Comparison of ENCODE assay signal across 1 cellular context in the genomic region with DNA sequence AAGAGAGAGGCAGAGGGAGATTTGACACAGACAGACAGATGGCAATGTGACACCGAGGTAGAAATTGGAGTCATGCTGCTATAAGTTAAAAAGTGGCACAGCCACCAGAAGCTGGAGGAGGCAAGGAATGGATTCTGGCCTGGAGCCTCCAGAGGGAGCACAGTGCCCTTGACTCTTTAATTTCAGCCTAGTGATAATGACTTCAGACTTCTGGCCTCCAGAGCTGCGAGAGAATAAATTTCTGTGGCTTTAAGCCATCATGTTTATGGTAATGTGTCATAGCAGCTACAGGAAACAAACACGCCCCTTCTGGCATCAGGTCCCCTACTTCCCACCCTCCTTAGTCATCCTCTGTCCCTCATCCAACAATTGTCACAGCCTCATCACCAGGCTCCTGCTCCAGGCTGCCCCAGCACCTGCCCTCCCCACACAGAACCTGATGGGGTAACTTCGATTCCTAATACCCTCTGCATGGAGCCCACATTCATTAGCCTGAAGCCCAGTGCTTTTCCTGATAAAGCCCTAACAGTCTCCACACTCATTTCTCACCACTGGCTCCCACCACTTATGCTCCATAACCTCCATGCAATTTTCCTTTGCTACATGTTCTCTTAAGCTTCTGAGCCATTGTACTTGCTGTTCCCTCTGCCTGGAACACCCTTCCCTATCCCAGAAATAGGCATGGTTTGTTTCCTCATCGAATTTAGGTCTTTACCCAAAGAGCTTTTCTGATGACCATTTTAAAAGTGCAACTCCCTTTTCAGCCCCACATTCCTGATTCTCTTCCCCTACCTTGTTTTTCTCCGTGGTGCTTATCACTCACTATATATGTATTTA.
TF ChIP-seq lines count a peak whose summit lies in the region.

No MANE protein-coding gene starts in this region.

TF ChIP-seq in GM23338, 12 proteins besides CTCF, POLR2A, EP300 and RAD21 (continued from another document):
- TF ChIP-seq, protein P1, sequence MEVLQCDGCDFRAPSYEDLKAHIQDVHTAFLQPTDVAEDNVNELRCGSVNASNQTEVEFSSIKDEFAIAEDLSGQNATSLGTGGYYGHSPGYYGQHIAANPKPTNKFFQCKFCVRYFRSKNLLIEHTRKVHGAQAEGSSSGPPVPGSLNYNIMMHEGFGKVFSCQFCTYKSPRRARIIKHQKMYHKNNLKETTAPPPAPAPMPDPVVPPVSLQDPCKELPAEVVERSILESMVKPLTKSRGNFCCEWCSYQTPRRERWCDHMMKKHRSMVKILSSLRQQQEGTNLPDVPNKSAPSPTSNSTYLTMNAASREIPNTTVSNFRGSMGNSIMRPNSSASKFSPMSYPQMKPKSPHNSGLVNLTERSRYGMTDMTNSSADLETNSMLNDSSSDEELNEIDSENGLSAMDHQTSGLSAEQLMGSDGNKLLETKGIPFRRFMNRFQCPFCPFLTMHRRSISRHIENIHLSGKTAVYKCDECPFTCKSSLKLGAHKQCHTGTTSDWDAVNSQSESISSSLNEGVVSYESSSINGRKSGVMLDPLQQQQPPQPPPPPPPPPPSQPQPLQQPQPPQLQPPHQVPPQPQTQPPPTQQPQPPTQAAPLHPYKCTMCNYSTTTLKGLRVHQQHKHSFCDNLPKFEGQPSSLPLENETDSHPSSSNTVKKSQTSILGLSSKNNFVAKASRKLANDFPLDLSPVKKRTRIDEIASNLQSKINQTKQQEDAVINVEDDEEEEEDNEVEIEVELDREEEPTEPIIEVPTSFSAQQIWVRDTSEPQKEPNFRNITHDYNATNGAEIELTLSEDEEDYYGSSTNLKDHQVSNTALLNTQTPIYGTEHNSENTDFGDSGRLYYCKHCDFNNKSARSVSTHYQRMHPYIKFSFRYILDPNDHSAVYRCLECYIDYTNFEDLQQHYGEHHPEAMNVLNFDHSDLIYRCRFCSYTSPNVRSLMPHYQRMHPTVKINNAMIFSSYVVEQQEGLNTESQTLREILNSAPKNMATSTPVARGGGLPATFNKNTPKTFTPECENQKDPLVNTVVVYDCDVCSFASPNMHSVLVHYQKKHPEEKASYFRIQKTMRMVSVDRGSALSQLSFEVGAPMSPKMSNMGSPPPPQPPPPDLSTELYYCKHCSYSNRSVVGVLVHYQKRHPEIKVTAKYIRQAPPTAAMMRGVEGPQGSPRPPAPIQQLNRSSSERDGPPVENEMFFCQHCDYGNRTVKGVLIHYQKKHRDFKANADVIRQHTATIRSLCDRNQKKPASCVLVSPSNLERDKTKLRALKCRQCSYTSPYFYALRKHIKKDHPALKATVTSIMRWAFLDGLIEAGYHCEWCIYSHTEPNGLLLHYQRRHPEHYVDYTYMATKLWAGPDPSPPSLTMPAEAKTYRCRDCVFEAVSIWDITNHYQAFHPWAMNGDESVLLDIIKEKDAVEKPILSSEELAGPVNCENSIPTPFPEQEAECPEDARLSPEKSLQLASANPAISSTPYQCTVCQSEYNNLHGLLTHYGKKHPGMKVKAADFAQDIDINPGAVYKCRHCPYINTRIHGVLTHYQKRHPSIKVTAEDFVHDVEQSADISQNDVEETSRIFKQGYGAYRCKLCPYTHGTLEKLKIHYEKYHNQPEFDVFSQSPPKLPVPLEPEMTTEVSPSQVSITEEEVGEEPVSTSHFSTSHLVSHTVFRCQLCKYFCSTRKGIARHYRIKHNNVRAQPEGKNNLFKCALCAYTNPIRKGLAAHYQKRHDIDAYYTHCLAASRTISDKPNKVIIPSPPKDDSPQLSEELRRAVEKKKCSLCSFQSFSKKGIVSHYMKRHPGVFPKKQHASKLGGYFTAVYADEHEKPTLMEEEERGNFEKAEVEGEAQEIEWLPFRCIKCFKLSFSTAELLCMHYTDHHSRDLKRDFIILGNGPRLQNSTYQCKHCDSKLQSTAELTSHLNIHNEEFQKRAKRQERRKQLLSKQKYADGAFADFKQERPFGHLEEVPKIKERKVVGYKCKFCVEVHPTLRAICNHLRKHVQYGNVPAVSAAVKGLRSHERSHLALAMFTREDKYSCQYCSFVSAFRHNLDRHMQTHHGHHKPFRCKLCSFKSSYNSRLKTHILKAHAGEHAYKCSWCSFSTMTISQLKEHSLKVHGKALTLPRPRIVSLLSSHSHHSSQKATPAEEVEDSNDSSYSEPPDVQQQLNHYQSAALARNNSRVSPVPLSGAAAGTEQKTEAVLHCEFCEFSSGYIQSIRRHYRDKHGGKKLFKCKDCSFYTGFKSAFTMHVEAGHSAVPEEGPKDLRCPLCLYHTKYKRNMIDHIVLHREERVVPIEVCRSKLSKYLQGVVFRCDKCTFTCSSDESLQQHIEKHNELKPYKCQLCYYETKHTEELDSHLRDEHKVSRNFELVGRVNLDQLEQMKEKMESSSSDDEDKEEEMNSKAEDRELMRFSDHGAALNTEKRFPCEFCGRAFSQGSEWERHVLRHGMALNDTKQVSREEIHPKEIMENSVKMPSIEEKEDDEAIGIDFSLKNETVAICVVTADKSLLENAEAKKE (CRISPR knock-in tag; IDR thresholded peaks at IDR 0.05): no peak
- no peak for TF ChIP-seq NANOG (IDR thresholded peaks at IDR 0.05; ENCODE audit: borderline replicate concordance)
- no peak for TF ChIP-seq POLR2AphosphoS5 (IDR thresholded peaks at IDR 0.05; ENCODE audit: low read depth)
- TF ChIP-seq ZNF114 (CRISPR knock-in tag; IDR thresholded peaks at IDR 0.05): no peak
